ENCODE assay signal across 1 cellular context in genomic region chr17:67993998-67994361, GRCh38.
TF ChIP-seq lines count a peak whose summit lies in the region.

No MANE protein-coding gene starts in this region.

TF ChIP-seq in HepG2, 621 proteins besides CTCF, POLR2A, EP300 and RAD21 (continued from another document and continues in another):
- TF ChIP-seq SKIL (CRISPR knock-in tag; IDR thresholded peaks at IDR 0.05; ENCODE audit: borderline replicate concordance): no peak
- no peak for TF ChIP-seq TOPORS (CRISPR knock-in tag; IDR thresholded peaks at IDR 0.05)
- no peak for TF ChIP-seq NFATC3 (CRISPR knock-in tag; IDR thresholded peaks at IDR 0.05)
- no peak for TF ChIP-seq U2AF2 (IDR thresholded peaks at IDR 0.05; ENCODE audit: low read depth, low read length)
- no peak for TF ChIP-seq ZNF562 (CRISPR knock-in tag; IDR thresholded peaks at IDR 0.05; ENCODE audit: borderline replicate concordance)
- no peak for TF ChIP-seq ZNF329 (CRISPR knock-in tag; IDR thresholded peaks at IDR 0.05; ENCODE audit: low read depth)
- no peak for TF ChIP-seq SP1 (IDR thresholded peaks at IDR 0.05)
- no peak for TF ChIP-seq SP1 (CRISPR knock-in tag; IDR thresholded peaks at IDR 0.05)
- no peak for TF ChIP-seq CCAR2 (optimal IDR thresholded peaks at IDR 0.05; ENCODE audit: low read depth, low read length)
- no peak for TF ChIP-seq TFAP4 (IDR thresholded peaks at IDR 0.05; ENCODE audit: borderline replicate concordance, low read depth)
- TF ChIP-seq SRSF9 (IDR thresholded peaks at IDR 0.05; ENCODE audit: borderline replicate concordance, insufficient read depth, low read depth, low read length, poor library complexity, severe bottlenecking): no peak
- TF ChIP-seq DR1 (CRISPR knock-in tag; IDR thresholded peaks at IDR 0.05): no peak
- no peak for TF ChIP-seq TEAD2 (CRISPR knock-in tag; IDR thresholded peaks at IDR 0.05)
- TF ChIP-seq IRF1 (CRISPR knock-in tag; IDR thresholded peaks at IDR 0.05; ENCODE audit: low read depth): no peak
- TF ChIP-seq SMAD1 (CRISPR knock-in tag; IDR thresholded peaks at IDR 0.05; ENCODE audit: borderline replicate concordance, low read depth): no peak; the same call in 1 of the 2 replicates
- no peak for TF ChIP-seq ELK4 (CRISPR knock-in tag; IDR thresholded peaks at IDR 0.05; ENCODE audit: borderline replicate concordance)
- TF ChIP-seq RELA (CRISPR knock-in tag; IDR thresholded peaks at IDR 0.05): no peak
- no peak for TF ChIP-seq ATF3 (CRISPR knock-in tag; IDR thresholded peaks at IDR 0.05)
- no peak for TF ChIP-seq SOX5 (CRISPR knock-in tag; IDR thresholded peaks at IDR 0.05; ENCODE audit: borderline replicate concordance)
- TF ChIP-seq TAF1 (CRISPR knock-in tag; IDR thresholded peaks at IDR 0.05): no peak; the same call in 1 of the 2 replicates
- TF ChIP-seq ZNF598 (CRISPR knock-in tag; IDR thresholded peaks at IDR 0.05; ENCODE audit: borderline replicate concordance): no peak
- TF ChIP-seq STAT6 (CRISPR knock-in tag; IDR thresholded peaks at IDR 0.05; ENCODE audit: borderline replicate concordance): no peak
- no peak for TF ChIP-seq ZKSCAN5 (CRISPR knock-in tag; IDR thresholded peaks at IDR 0.05)
- no peak for TF ChIP-seq ZNF33A (CRISPR knock-in tag; IDR thresholded peaks at IDR 0.05; ENCODE audit: borderline replicate concordance)
- no peak for TF ChIP-seq ZNF572 (CRISPR knock-in tag; IDR thresholded peaks at IDR 0.05)
- TF ChIP-seq ZNF138 (CRISPR knock-in tag; IDR thresholded peaks at IDR 0.05; ENCODE audit: low read depth): no peak
- TF ChIP-seq ZBTB42 (CRISPR knock-in tag; IDR thresholded peaks at IDR 0.05): no peak
- TF ChIP-seq THYN1 (CRISPR knock-in tag; IDR thresholded peaks at IDR 0.05; ENCODE audit: borderline replicate concordance, low read depth): no peak
- no peak for TF ChIP-seq RFXANK (CRISPR knock-in tag; IDR thresholded peaks at IDR 0.05)
- TF ChIP-seq ETS1 (CRISPR knock-in tag; IDR thresholded peaks at IDR 0.05): no peak
- no peak for TF ChIP-seq ZBTB39 (CRISPR knock-in tag; IDR thresholded peaks at IDR 0.05)
- no peak for TF ChIP-seq SIN3B (IDR thresholded peaks at IDR 0.05; ENCODE audit: low read length)
- TF ChIP-seq ZNF501 (CRISPR knock-in tag; IDR thresholded peaks at IDR 0.05): no peak
- no peak for TF ChIP-seq CREB1 (IDR thresholded peaks at IDR 0.05)
- TF ChIP-seq CREB1 (CRISPR knock-in tag; IDR thresholded peaks at IDR 0.05): no peak
- no peak for TF ChIP-seq ATF2 (CRISPR knock-in tag; IDR thresholded peaks at IDR 0.05)
- no peak for TF ChIP-seq FOXP1 (IDR thresholded peaks at IDR 0.05)
- TF ChIP-seq FOXP1 (CRISPR knock-in tag; IDR thresholded peaks at IDR 0.05): no peak
- TF ChIP-seq TRIM24 (CRISPR knock-in tag; IDR thresholded peaks at IDR 0.05): no peak
- TF ChIP-seq ZNF510 (CRISPR knock-in tag; IDR thresholded peaks at IDR 0.05; ENCODE audit: low read depth): no peak
- TF ChIP-seq SNAI1 (CRISPR knock-in tag; IDR thresholded peaks at IDR 0.05; ENCODE audit: borderline replicate concordance): peak; percentile 70; the same call in 1 of the 2 replicates
- no peak; the same call in 1 of the 2 replicates for TF ChIP-seq KMT2A (CRISPR knock-in tag; IDR thresholded peaks at IDR 0.05)
- no peak for TF ChIP-seq ZBTB7A (CRISPR knock-in tag; IDR thresholded peaks at IDR 0.05)
- no peak for TF ChIP-seq GTF2F1 (IDR thresholded peaks at IDR 0.05; ENCODE audit: low read length)
- no peak for TF ChIP-seq SIX1 (CRISPR knock-in tag; IDR thresholded peaks at IDR 0.05; ENCODE audit: borderline replicate concordance)
- TF ChIP-seq KLF11 (CRISPR knock-in tag; IDR thresholded peaks at IDR 0.05): no peak
- TF ChIP-seq NFE2 (CRISPR knock-in tag; IDR thresholded peaks at IDR 0.05): no peak
- no peak for TF ChIP-seq ETV5 (CRISPR knock-in tag; IDR thresholded peaks at IDR 0.05; ENCODE audit: borderline replicate concordance)
- no peak for TF ChIP-seq ZNF180 (CRISPR knock-in tag; IDR thresholded peaks at IDR 0.05; ENCODE audit: borderline replicate concordance, low read depth)
- no peak for TF ChIP-seq ZNF205 (CRISPR knock-in tag; IDR thresholded peaks at IDR 0.05)
- TF ChIP-seq TFDP2 (CRISPR knock-in tag; IDR thresholded peaks at IDR 0.05): peak; percentile 31; the same call in 1 of the 2 replicates
- no peak for TF ChIP-seq PRMT3 (CRISPR knock-in tag; IDR thresholded peaks at IDR 0.05; ENCODE audit: borderline replicate concordance, low read depth)
- TF ChIP-seq RBM39 (IDR thresholded peaks at IDR 0.05; ENCODE audit: low read depth, low read length, poor library complexity, severe bottlenecking): no peak
- TF ChIP-seq ZNF124 (CRISPR knock-in tag; IDR thresholded peaks at IDR 0.05): peak; percentile 61; the same call in 1 of the 2 replicates
- TF ChIP-seq ZSCAN22 (CRISPR knock-in tag; IDR thresholded peaks at IDR 0.05): no peak
- no peak for TF ChIP-seq SMC3 (IDR thresholded peaks at IDR 0.05; ENCODE audit: low read length)
- TF ChIP-seq ZNF383 (CRISPR knock-in tag; IDR thresholded peaks at IDR 0.05; ENCODE audit: borderline replicate concordance): no peak
- TF ChIP-seq CBX2 (IDR thresholded peaks at IDR 0.05; ENCODE audit: low read depth, low read length): no peak
- TF ChIP-seq CBX2 (CRISPR knock-in tag; IDR thresholded peaks at IDR 0.05; ENCODE audit: low read depth): no peak
- TF ChIP-seq NCOA5 (CRISPR knock-in tag; IDR thresholded peaks at IDR 0.05): no peak
